In genomic region chr5:67287795-67288194, GRCh38 we compare ENCODE assay signal across 15 cellular contexts.
DNase-seq lines count a peak whose midpoint lies in the region; ATAC-seq and TF ChIP-seq lines count a peak whose summit lies in the region.
"Had no signal": no experiment of that assay in that cellular context is flagged by ENCODE, and none has a peak within 500 bp of the region (broad histone marks: within the 10 kb centered on the region; RNA-seq: fewer than 3 reads in every experiment).

No MANE protein-coding gene starts in this region.

- H3K36me3 Mint-ChIP-seq in WTC11 = no peaks in the 10 kb centered on the region

- no peak for ATAC-seq in WTC11
- no peak for ATAC-seq in stimulated activated naive CD8-positive, alpha-beta T cell treated with anti-CD3 and anti-CD28 coated beads, Interleukin-15, Interleukin-2, amounts not matched to agents 100 U/mL and 50 U/mL, for 24 hours
- ATAC-seq: A549 had no signal

- H3K4me3 Mint-ChIP-seq in WTC11 = no peak overlapping the region

- H3K4me3 ChIP-seq in transverse colon = no peak overlapping the region
- H3K4me3 ChIP-seq: A549, ovary had no signal

- 62 to 75% methylated on average over 1 of the region's 1 CpG for WGBS in transverse colon (ENCODE audit: low coverage in 1 of 2), 2 donors

- in situ Hi-C loops in transverse colon (cut with MboI; ENCODE audit: low pct_ligation_motif_present in 1 of 4, low pct_unique_long_range_greater_than_20kb in 1 of 4, low sequenced_read_pairs in 3 of 4) = no loop called here

- no peaks in the 10 kb centered on the region for H3K27me3 Mint-ChIP-seq in WTC11 (ENCODE audit: low read depth)

- CTCF ChIA-PET in WTC11 (lab: Charles Lee) = no interaction called here

- peak overlapping the region in 3 of 4 donors; percentile 54 to 82 (median 78) for H3K27ac ChIP-seq in transverse colon
- H3K27ac ChIP-seq: A549, ovary had no signal

- H3K27me3 ChIP-seq in transverse colon = no peaks in the 10 kb centered on the region
- H3K27me3 ChIP-seq: ovary had no signal

- no peak for TF ChIP-seq POLR2A in transverse colon (IDR thresholded peaks at IDR 0.05)

- TF ChIP-seq EP300 in transverse colon (IDR thresholded peaks at IDR 0.05; ENCODE audit: low read depth) = no peak

- H3K9me3 Mint-ChIP-seq in WTC11 = no peaks in the 10 kb centered on the region

- H3K4me1 ChIP-seq in transverse colon = peaks cover 0 to 41% (median 19%) of the 10 kb centered on the region in 4 donors
- H3K4me1 ChIP-seq: A549 had no signal

- H3K9me3 ChIP-seq in transverse colon = no peaks in the 10 kb centered on the region
- H3K9me3 ChIP-seq: A549, ovary had no signal

- H3K27ac Mint-ChIP-seq in WTC11 = no peak overlapping the region

- peaks cover 11% of the 10 kb centered on the region; the same call in 1 of the 2 replicates for H3K4me1 Mint-ChIP-seq in WTC11

- TF ChIP-seq CTCF in transverse colon (IDR thresholded peaks at IDR 0.05) = no peak
- no peak for TF ChIP-seq CTCF in WTC11 (IDR thresholded peaks at IDR 0.05)

- no peaks in the 10 kb centered on the region for H3K36me3 ChIP-seq in transverse colon
- H3K36me3 ChIP-seq: ovary had no signal

- POLR2A ChIA-PET in WTC11 (lab: Charles Lee) = no interaction called here

- intact Hi-C loops in transverse colon (cut with DNase I; ENCODE audit: low total_unique reads) = no loop called here

- DNase-seq in NCI-H2029 (lab: John Stamatoyannopoulos, UW) (peak; percentile 4), NCI-H2029 treated with DMSO at 0.1 percent for 48 hours (lab: John Stamatoyannopoulos, UW) (no peak), astrocyte of the hippocampus (ENCODE audit: low read depth, low spot score) (peak; percentile 69), kidney glomerular epithelial cell (lab: John Stamatoyannopoulos, UW) (peak; percentile 13), transverse colon (no peak), WTC11 (ENCODE audit: low spot score) (no peak), NCI-H82 (lab: John Stamatoyannopoulos, UW) (no peak)
- no peak for DNase-seq in stimulated activated naive CD8-positive, alpha-beta T cell treated with anti-CD3 and anti-CD28 coated beads, Interleukin-15, Interleukin-2, amounts not matched to agents 100 U/mL and 50 U/mL, for 24 hours
- DNase-seq: activated CD4-positive, alpha-beta T cell treated with anti-CD3 and anti-CD28 coated beads for 48 hours; activated effector memory CD4-positive, alpha-beta T cell treated with anti-CD3 and anti-CD28 coated beads, Interleukin-2, amount 50 U/mL, for 16 hours; effector memory CD4-positive, alpha-beta T cell; NCI-H345; ovary; SIG-M5 had no signal

TF ChIP-seq in WTC11, 78 proteins besides CTCF, POLR2A, EP300 and RAD21:
- TF ChIP-seq ATF6 (CRISPR knock-in tag; IDR thresholded peaks at IDR 0.05) = no peak
- no peak for TF ChIP-seq NR1H2 (CRISPR knock-in tag; IDR thresholded peaks at IDR 0.05)
- no peak for TF ChIP-seq AFF4 (CRISPR knock-in tag; IDR thresholded peaks at IDR 0.05; ENCODE audit: borderline replicate concordance)
- TF ChIP-seq E2F1 (CRISPR knock-in tag; IDR thresholded peaks at IDR 0.05) = no peak
- TF ChIP-seq CDX4 (CRISPR knock-in tag; IDR thresholded peaks at IDR 0.05; ENCODE audit: borderline replicate concordance) = no peak
- TF ChIP-seq ERG (CRISPR knock-in tag; IDR thresholded peaks at IDR 0.05) = no peak
- no peak for TF ChIP-seq FOXP4 (CRISPR knock-in tag; IDR thresholded peaks at IDR 0.05)
- TF ChIP-seq HMGA2 (CRISPR knock-in tag; IDR thresholded peaks at IDR 0.05) = no peak
TF ChIP-seq in WTC11: peak in this region for 0.

Comparison
In these comparisons a context has a peak if more than half of its experiments do, and no peak if none do; other contexts are left out.
1. DNase-seq: peak in NCI-H2029 (single experiment), astrocyte of the hippocampus (single experiment) and kidney glomerular epithelial cell (single experiment); none in NCI-H2029 treated with DMSO at 0.1 percent for 48 hours (single experiment), transverse colon (single experiment), WTC11 (single experiment), NCI-H82 (single experiment) and stimulated activated naive CD8-positive, alpha-beta T cell treated with anti-CD3 and anti-CD28 coated beads, Interleukin-15, Interleukin-2, amounts not matched to agents 100 U/mL and 50 U/mL, for 24 hours (single experiment).